ENCODE assay signal across 8 cellular contexts in genomic region chr3:128681277-128681829, GRCh38. TPM values are rescaled to one million over a fixed set of nuclear protein-coding genes. Genes with fewer than 3 reads are reported as not detected.
DNase-seq lines count a peak whose midpoint lies in the region; ATAC-seq and TF ChIP-seq lines count a peak whose summit lies in the region.

No MANE protein-coding gene starts in this region.

- peak overlapping the region; percentile 85 for H3K4me3 Mint-ChIP-seq in activated T-helper 1 cell treated with anti-CD3 and anti-CD28 coated beads, Interleukin-12 subunit alpha, Interleukin-12 subunit beta, Interleukin-2, Interleukin-4 antibody, amounts not matched to agents 30 ng/mL and 10 ng/mL and 1 ng/mL, durations not matched to agents 14 hours and 24 hours and 36 hours
- H3K4me3 Mint-ChIP-seq in stimulated activated memory B cell treated with anti-CD40 and anti-IgM and Interleukin-4, amounts not matched to agents 10 μg/mL and 1 μg/mL and 100 μg/mL, for 72 hours, result peak overlapping the region; percentile 86

- peak overlapping the region; percentile 83 for H3K4me3 ChIP-seq in HUES48 (ENCODE audit: low read depth, low read length)
- peak overlapping the region; percentile 62; the same call in 1 of the 2 replicates for H3K4me3 ChIP-seq in iPS-18c (ENCODE audit: insufficient read depth, low read depth, low read length)

- H3K27ac Mint-ChIP-seq in activated T-helper 1 cell treated with anti-CD3 and anti-CD28 coated beads, Interleukin-12 subunit alpha, Interleukin-12 subunit beta, Interleukin-2, Interleukin-4 antibody, amounts not matched to agents 30 ng/mL and 10 ng/mL and 1 ng/mL, durations not matched to agents 14 hours and 24 hours and 36 hours, result peak overlapping the region; percentile 89
- peak overlapping the region; percentile 97 for H3K27ac Mint-ChIP-seq in stimulated activated memory B cell treated with anti-CD40 and anti-IgM and Interleukin-4, amounts not matched to agents 10 μg/mL and 1 μg/mL and 100 μg/mL, for 72 hours

- no peaks in the 10 kb centered on the region for H3K27me3 Mint-ChIP-seq in activated T-helper 1 cell treated with anti-CD3 and anti-CD28 coated beads, Interleukin-12 subunit alpha, Interleukin-12 subunit beta, Interleukin-2, Interleukin-4 antibody, amounts not matched to agents 30 ng/mL and 10 ng/mL and 1 ng/mL, durations not matched to agents 14 hours and 24 hours and 36 hours (ENCODE audit: insufficient read depth)
- H3K27me3 Mint-ChIP-seq in stimulated activated memory B cell treated with anti-CD40 and anti-IgM and Interleukin-4, amounts not matched to agents 10 μg/mL and 1 μg/mL and 100 μg/mL, for 72 hours, result no peaks in the 10 kb centered on the region

- no peaks in the 10 kb centered on the region for H3K36me3 ChIP-seq in HUES48 (ENCODE audit: control insufficient read depth, insufficient read depth, low read length)

- ATAC-seq in stimulated activated memory B cell treated with anti-CD40 and anti-IgM and Interleukin-4, amounts not matched to agents 10 μg/mL and 1 μg/mL and 100 μg/mL, for 72 hours, result no peak
- no peak for ATAC-seq in HG02870 (IDR thresholded peaks at IDR 0.05; ENCODE audit: unreplicated experiment)

- H3K27ac ChIP-seq in HUES48 (ENCODE audit: low read depth, low read length), result peak overlapping the region; percentile 100

- peak overlapping the region; percentile 98 for H3K9ac ChIP-seq in HUES48 (ENCODE audit: low read depth, low read length)

- no peaks in the 10 kb centered on the region for H3K9me3 ChIP-seq in HUES48 (ENCODE audit: control insufficient read depth, insufficient read depth, low read length)
- H3K9me3 ChIP-seq in iPS-18c (ENCODE audit: control insufficient read depth, insufficient read depth, low read length), result peaks cover 3% of the 10 kb centered on the region

- peaks cover 27% of the 10 kb centered on the region for H3K4me1 Mint-ChIP-seq in activated T-helper 1 cell treated with anti-CD3 and anti-CD28 coated beads, Interleukin-12 subunit alpha, Interleukin-12 subunit beta, Interleukin-2, Interleukin-4 antibody, amounts not matched to agents 30 ng/mL and 10 ng/mL and 1 ng/mL, durations not matched to agents 14 hours and 24 hours and 36 hours (ENCODE audit: low read depth)
- peaks cover 26% of the 10 kb centered on the region for H3K4me1 Mint-ChIP-seq in stimulated activated memory B cell treated with anti-CD40 and anti-IgM and Interleukin-4, amounts not matched to agents 10 μg/mL and 1 μg/mL and 100 μg/mL, for 72 hours

- H3K27me3 ChIP-seq in HUES48 (ENCODE audit: control insufficient read depth, insufficient read depth, low read length), result peaks cover 20% of the 10 kb centered on the region

- H3K36me3 Mint-ChIP-seq in activated T-helper 1 cell treated with anti-CD3 and anti-CD28 coated beads, Interleukin-12 subunit alpha, Interleukin-12 subunit beta, Interleukin-2, Interleukin-4 antibody, amounts not matched to agents 30 ng/mL and 10 ng/mL and 1 ng/mL, durations not matched to agents 14 hours and 24 hours and 36 hours (ENCODE audit: low read depth), result peaks cover 5% of the 10 kb centered on the region
- H3K36me3 Mint-ChIP-seq in stimulated activated memory B cell treated with anti-CD40 and anti-IgM and Interleukin-4, amounts not matched to agents 10 μg/mL and 1 μg/mL and 100 μg/mL, for 72 hours, result no peaks in the 10 kb centered on the region

- no peaks in the 10 kb centered on the region for H3K9me3 Mint-ChIP-seq in activated T-helper 1 cell treated with anti-CD3 and anti-CD28 coated beads, Interleukin-12 subunit alpha, Interleukin-12 subunit beta, Interleukin-2, Interleukin-4 antibody, amounts not matched to agents 30 ng/mL and 10 ng/mL and 1 ng/mL, durations not matched to agents 14 hours and 24 hours and 36 hours
- no peaks in the 10 kb centered on the region for H3K9me3 Mint-ChIP-seq in stimulated activated memory B cell treated with anti-CD40 and anti-IgM and Interleukin-4, amounts not matched to agents 10 μg/mL and 1 μg/mL and 100 μg/mL, for 72 hours

- in situ Hi-C loops in GM13976 (cut with MboI; ENCODE audit: low sequenced_read_pairs, unreplicated experiment), result loop anchor here (10.0 kb wide), 1 partner anchor 113 kb away; no protein-coding TSS in a partner anchor

- peaks cover 11% of the 10 kb centered on the region for H3K4me1 ChIP-seq in HUES48 (ENCODE audit: control insufficient read depth, insufficient read depth, low read length)

- no peak for TF ChIP-seq CTCF in GM13976 (IDR thresholded peaks at IDR 0.05; ENCODE audit: borderline replicate concordance, control extremely low read depth, extremely low read depth, insufficient read depth, missing control alignments)

- intact Hi-C loops in activated T-helper 1 cell treated with anti-CD3 and anti-CD28 coated beads, Interleukin-12 subunit alpha, Interleukin-12 subunit beta, Interleukin-2, Interleukin-4 antibody, amounts not matched to agents 30 ng/mL and 10 ng/mL and 1 ng/mL, durations not matched to agents 14 hours and 24 hours and 36 hours (cut with micrococcal nuclease), result no loop called here

- DNase-seq in CD1c-positive myeloid dendritic cell (ENCODE audit: extremely low spot score) (peak; percentile 89), GM13976 (ENCODE audit: low spot score) (no peak), retina (no peak)
- DNase-seq in activated T-helper 1 cell treated with anti-CD3 and anti-CD28 coated beads, Interleukin-12 subunit alpha, Interleukin-12 subunit beta, Interleukin-2, Interleukin-4 antibody, amounts not matched to agents 30 ng/mL and 10 ng/mL and 1 ng/mL, durations not matched to agents 14 hours and 24 hours and 36 hours (ENCODE audit: low spot score), result no peak

RNA-seq across cellular contexts. Expression of gene RPN1, which starts 30.7 kb away (rescaled TPM):
- 190 and 194 TPM in 2 replicates for total RNA-seq in activated T-helper 1 cell treated with anti-CD3 and anti-CD28 coated beads, Interleukin-12 subunit alpha, Interleukin-12 subunit beta, Interleukin-2, Interleukin-4 antibody, amounts not matched to agents 30 ng/mL and 10 ng/mL and 1 ng/mL, durations not matched to agents 14 hours and 24 hours and 36 hours

RNA-seq across cellular contexts. Expression of gene RAB7A, which starts 44.6 kb away (rescaled TPM):
- total RNA-seq in activated T-helper 1 cell treated with anti-CD3 and anti-CD28 coated beads, Interleukin-12 subunit alpha, Interleukin-12 subunit beta, Interleukin-2, Interleukin-4 antibody, amounts not matched to agents 30 ng/mL and 10 ng/mL and 1 ng/mL, durations not matched to agents 14 hours and 24 hours and 36 hours, result 318 and 329 TPM in 2 replicates
